ENCODE assay signal across 8 cellular contexts in genomic region chr11:63567044-63567840, GRCh38. TPM values are rescaled to one million over a fixed set of nuclear protein-coding genes. Genes with fewer than 3 reads are reported as not detected.
A peak's percentile ranks its signal among the peaks of the same experiment; 100 is the strongest.
DNase-seq lines count a peak whose midpoint lies in the region; ATAC-seq, FAIRE-seq and TF ChIP-seq lines count a peak whose summit lies in the region.

No MANE protein-coding gene starts in this region.

- CTCF ChIA-PET in Calu3 (lab: Charles Lee), result interaction anchor here (0.6 to 1.8 kb wide), 7 partner anchors 10 to 88 kb away, joined by 3 to 8 read pairs (median 3); partner anchors contain the start of gene PLAAT4
- CTCF ChIA-PET in K562 (lab: Yijun Ruan, JAX; ENCODE audit: low intra/inter-chr PET ratio), result no interaction called here

- ATAC-seq in GM21360 (IDR thresholded peaks at IDR 0.05; ENCODE audit: unreplicated experiment), result peak; percentile 70
- ATAC-seq in HG03571 (IDR thresholded peaks at IDR 0.05; ENCODE audit: unreplicated experiment), result peak; percentile 70
- ATAC-seq in K562, result peak; percentile 97
- peak; percentile 83 for ATAC-seq in left lung

- peak overlapping the region; percentile 61 for H3K27ac Mint-ChIP-seq in Calu3 (ENCODE audit: unreplicated experiment)

- H3K36me3 ChIP-seq in K562 (ENCODE audit: control insufficient read depth, insufficient read depth, low read length) (no peaks in the 10 kb centered on the region), left lung (no peaks in the 10 kb centered on the region)

- no peaks in the 10 kb centered on the region for H3K9me3 Mint-ChIP-seq in Calu3 (ENCODE audit: low read depth, unreplicated experiment)

- H3K9me3 ChIP-seq in K562 (replicated peaks; ENCODE audit: control insufficient read depth, insufficient read depth, low read depth, low read length) (no peaks in the 10 kb centered on the region), left lung (no peaks in the 10 kb centered on the region)

- TF ChIP-seq CTCF in Calu3 (IDR thresholded peaks at IDR 0.05; ENCODE audit: unreplicated experiment) (no peak), K562 (IDR thresholded peaks at IDR 0.05 in 2 of 3, conservative IDR thresholded peaks at IDR 0.05 in 1 of 3; ENCODE audit: insufficient read depth in 2 of 3, low read depth in 1 of 3, low read length in 3 of 3) (no peak), left lung (IDR thresholded peaks at IDR 0.05) (no peak)

- H3K27me3 ChIP-seq in K562 (ENCODE audit: control insufficient read depth in 2 of 2, insufficient read depth in 2 of 2, low read length in 2 of 2) (no peaks in the 10 kb centered on the region), left lung (no peaks in the 10 kb centered on the region)

- POLR2A ChIA-PET in K562 (lab: Yijun Ruan, JAX), result interaction anchor here (0.6 to 1.6 kb wide), 6 partner anchors 8 to 641 kb away, joined by 3 to 5 read pairs (median 3); no protein-coding TSS in a partner anchor

- H3K4me2 ChIP-seq in K562 (ENCODE audit: insufficient read depth, low read length), result peak overlapping the region; percentile 34

- peaks cover 65% of the 10 kb centered on the region for H3K4me1 Mint-ChIP-seq in Calu3 (ENCODE audit: low read depth, unreplicated experiment)

- intact Hi-C loops in Calu3 (cut with micrococcal nuclease; ENCODE audit: unreplicated experiment) (loop anchor here (2.0 to 5.0 kb wide), 2 partner anchors 45 to 88 kb away; partner anchors contain the start of gene PLAAT3), K562 (cut with micrococcal nuclease) (loop anchor here (5.0 kb wide), 1 partner anchor 60 kb away; the partner anchor contains the start of gene LGALS12), left lung (cut with DNase I) (no loop called here)

- peak; percentile 90 for TF ChIP-seq EP300 in K562 (IDR thresholded peaks at IDR 0.05; ENCODE audit: low read length)

- H3K27ac ChIP-seq in K562 (ENCODE audit: extremely low read depth, low read depth, low read length) (peak overlapping the region; percentile 75), left lung (peak overlapping the region in 1 of 2 donors; percentile 65)

- peaks cover 67% of the 10 kb centered on the region for H3K36me3 Mint-ChIP-seq in Calu3 (ENCODE audit: insufficient read depth, unreplicated experiment)

- in situ Hi-C loops in K562 (cut with MboI), result no loop called here

- H3K4me1 ChIP-seq in K562 (replicated peaks in 1 of 2; ENCODE audit: control insufficient read depth in 2 of 2, insufficient read depth in 2 of 2, low read length in 2 of 2) (peaks cover 24 to 43% of the 10 kb centered on the region in 2 experiments), left lung (peaks cover 5 to 25% of the 10 kb centered on the region in 2 donors)

- no peaks in the 10 kb centered on the region for H4K20me1 ChIP-seq in K562 (replicated peaks; ENCODE audit: control insufficient read depth, insufficient read depth, low read length)

- WGBS in K562 (ENCODE audit: insufficient coverage, low coverage, missing lambda C conversion rate), result 2% methylated on average over 5 of the region's 5 CpGs

- H3K27me3 Mint-ChIP-seq in Calu3 (ENCODE audit: unreplicated experiment), result no peaks in the 10 kb centered on the region

- H3K9ac ChIP-seq in K562 (ENCODE audit: insufficient read depth in 1 of 2, low read depth in 2 of 2, low read length in 2 of 2), result peak overlapping the region in 1 of 2 experiments; percentile 38; a peak in 1 of 4 replicates

- DNase-seq in Calu3 (peak; percentile 62), SW 1271 (lab: John Stamatoyannopoulos, UW) (peak; percentile 63 to 85), K562 (ENCODE audit: extremely low read depth in 1 of 4, low spot score in 3 of 4) (peak; percentile 67 to 90 (median 72)), left lung (no peak), iPS-NIHi7 (ENCODE audit: extremely low spot score) (no peak)
- DNase-seq in stimulated activated naive CD4-positive, alpha-beta T cell treated with Interleukin-2 at 50 U/mL for 16 hours (lab: John Stamatoyannopoulos, UW), result peak; percentile 65

- no peak; a peak in 1 of 4 replicates for TF ChIP-seq RAD21 in K562 (CRISPR knock-in tag; conservative IDR thresholded peaks at IDR 0.05 in 1 of 2, IDR thresholded peaks at IDR 0.05 in 1 of 2)

- H3K4me3 Mint-ChIP-seq in Calu3 (ENCODE audit: low read depth, unreplicated experiment), result peak overlapping the region; percentile 17

- H3K4me3 ChIP-seq in K562 (no peak overlapping the region), left lung (no peak overlapping the region)

- no peaks in the 10 kb centered on the region for H3K79me2 ChIP-seq in K562 (ENCODE audit: control insufficient read depth, insufficient read depth, low read length)

- no peak for TF ChIP-seq POLR2A in K562 (conservative IDR thresholded peaks at IDR 0.05)

- BruUV-seq in Calu3 (replicated peaks; lab: Mats Ljungman, UMichigan) (no TSS peak), K562 (replicated peaks; lab: Mats Ljungman, UMichigan) (no TSS peak)

- no peaks in the 10 kb centered on the region for H3K9me1 ChIP-seq in K562 (ENCODE audit: control insufficient read depth, insufficient read depth, low read length)

- H2AFZ ChIP-seq in K562 (ENCODE audit: low read depth, low read length), result peak overlapping the region; percentile 48

- FAIRE-seq in K562 (lab: Jason Lieb, UNC), result peak; percentile 84

RNA-seq across cellular contexts. Expression of gene PLAAT2, which starts 4.1 kb away (rescaled TPM):
- 7.3 and 9.5 TPM in 2 replicates for total RNA-seq in Calu3 (2022)
- not detected in 2 replicates for total RNA-seq in K562 (2011; cell fraction: chromatin; rRNA removed; ENCODE audit: low replicate concordance)
- total RNA-seq in K562 (2011; cell fraction: nucleolus; rRNA removed), result not detected in 2 replicates
- not detected in 2 replicates for total RNA-seq in K562 (2011; cell fraction: nucleoplasm; rRNA removed)
- not detected in 2 replicates for total RNA-seq in K562 (2014; rRNA removed)
- not detected in 2 replicates for total RNA-seq in K562 (2014; rRNA removed; fragmentation: Illumina TruSeq; extraction: Trizol)
- not detected in 2 replicates for total RNA-seq in K562 (2015; rRNA removed; fragmentation: Illumina TruSeq; extraction: Trizol)
- total RNA-seq in K562 (2021), result not detected in 2 replicates
- polyA plus RNA-seq in K562 (2011; rRNA removed), result not detected in 2 replicates
- polyA plus RNA-seq in K562 (2011; cell fraction: cytosol; rRNA removed), result not detected in 2 replicates
- polyA plus RNA-seq in K562 (2011; cell fraction: nucleus; rRNA removed), result not detected in 2 replicates
- polyA plus RNA-seq in K562 (2012), result not detected in 2 replicates
- not detected in 2 replicates for polyA plus RNA-seq in K562 (2014; fragmentation: Illumina TruSeq; extraction: Trizol)
- not detected for polyA plus RNA-seq in K562 (2014; fragmentation: Nextera tagmentation; extraction: Ambion mirVana)
- polyA plus RNA-seq in K562 (2014; rRNA removed), result not detected in 2 replicates
- not detected in 2 replicates for polyA minus RNA-seq in K562 (2011; rRNA and poly(A)+ RNA removed)
- polyA minus RNA-seq in K562 (2011; cell fraction: cytosol; rRNA and poly(A)+ RNA removed), result not detected in 2 replicates
- polyA minus RNA-seq in K562 (2011; cell fraction: nucleus; rRNA and poly(A)+ RNA removed), result not detected in 2 replicates
- total RNA-seq in left lung, result 1 to 10 TPM; 5.0 to 6.0 TPM

RNA-seq across cellular contexts. Expression of gene PLAAT4, which starts 30.6 kb away (rescaled TPM):
- total RNA-seq in Calu3 (2022), result 157 and 269 TPM in 2 replicates
- total RNA-seq in K562 (2011; cell fraction: chromatin; rRNA removed; ENCODE audit: low replicate concordance), result not detected in 2 replicates
- total RNA-seq in K562 (2011; cell fraction: nucleolus; rRNA removed), result 0.67 TPM in 1 of 2 replicates, not detected in the other
- total RNA-seq in K562 (2011; cell fraction: nucleoplasm; rRNA removed), result 0.51 TPM in 1 of 2 replicates, not detected in the other
- total RNA-seq in K562 (2014; rRNA removed), result 0.37 TPM in 1 of 2 replicates, not detected in the other
- total RNA-seq in K562 (2014; rRNA removed; fragmentation: Illumina TruSeq; extraction: Trizol), result 0.99 and 1.0 TPM in 2 replicates
- total RNA-seq in K562 (2015; rRNA removed; fragmentation: Illumina TruSeq; extraction: Trizol), result 2.0 and 3.0 TPM in 2 replicates
- total RNA-seq in K562 (2021), result 0.80 and 1.2 TPM in 2 replicates
- 0.43 and 0.54 TPM in 2 replicates for polyA plus RNA-seq in K562 (2011; rRNA removed)
- 0.19 and 0.60 TPM in 2 replicates for polyA plus RNA-seq in K562 (2011; cell fraction: cytosol; rRNA removed)
- 0.20 and 0.47 TPM in 2 replicates for polyA plus RNA-seq in K562 (2011; cell fraction: nucleus; rRNA removed)
- 2.3 and 7.2 TPM in 2 replicates for polyA plus RNA-seq in K562 (2012)
- polyA plus RNA-seq in K562 (2014; fragmentation: Illumina TruSeq; extraction: Trizol), result 1.1 and 1.3 TPM in 2 replicates
- polyA plus RNA-seq in K562 (2014; fragmentation: Nextera tagmentation; extraction: Ambion mirVana), result 1 to 10 TPM; 1.2 to 2.1 TPM
- polyA plus RNA-seq in K562 (2014; rRNA removed), result 0.57 and 1.7 TPM in 2 replicates
- 0.84 TPM in 1 of 2 replicates, not detected in the other for polyA minus RNA-seq in K562 (2011; rRNA and poly(A)+ RNA removed)
- 1.2 TPM in 1 of 2 replicates, not detected in the other for polyA minus RNA-seq in K562 (2011; cell fraction: cytosol; rRNA and poly(A)+ RNA removed)
- not detected in 2 replicates for polyA minus RNA-seq in K562 (2011; cell fraction: nucleus; rRNA and poly(A)+ RNA removed)
- total RNA-seq in left lung, result 100 to 1,000 TPM; 105 to 217 TPM

RNA-seq across cellular contexts. Expression of gene PLAAT3, which starts 47.0 kb away (rescaled TPM):
- total RNA-seq in Calu3 (2022) (261 and 297 TPM in 2 replicates), K562 (2014; rRNA removed) (1.2 and 1.7 TPM in 2 replicates), K562 (2014; rRNA removed; fragmentation: Illumina TruSeq; extraction: Trizol) (0.77 and 1.2 TPM in 2 replicates), K562 (2015; rRNA removed; fragmentation: Illumina TruSeq; extraction: Trizol) (0.60 and 1.4 TPM in 2 replicates), K562 (2021) (2.7 TPM in 2 replicates), left lung (10 to 100 TPM; 74.2 to 86.4 TPM)
- total RNA-seq in K562 (2011; cell fraction: chromatin; rRNA removed; ENCODE audit: low replicate concordance), result 0.60 and 1.1 TPM in 2 replicates
- total RNA-seq in K562 (2011; cell fraction: nucleolus; rRNA removed), result 0.33 and 1.1 TPM in 2 replicates
- 0.88 and 0.92 TPM in 2 replicates for total RNA-seq in K562 (2011; cell fraction: nucleoplasm; rRNA removed)
- polyA plus RNA-seq in K562 (2011; rRNA removed) (1.3 and 2.0 TPM in 2 replicates), K562 (2014; fragmentation: Illumina TruSeq; extraction: Trizol) (0.80 and 1.6 TPM in 2 replicates), K562 (2014; fragmentation: Nextera tagmentation; extraction: Ambion mirVana) (1 to 10 TPM; 1.3 to 1.9 TPM), K562 (2014; rRNA removed) (0.96 and 1.4 TPM in 2 replicates)
- 1.6 and 3.9 TPM in 2 replicates for polyA plus RNA-seq in K562 (2011; cell fraction: cytosol; rRNA removed)
- polyA plus RNA-seq in K562 (2011; cell fraction: nucleus; rRNA removed), result 0.73 and 0.92 TPM in 2 replicates
- 3.4 and 5.8 TPM in 2 replicates for polyA plus RNA-seq in K562 (2012)
- polyA minus RNA-seq in K562 (2011; rRNA and poly(A)+ RNA removed), result 2.3 and 4.8 TPM in 2 replicates
- polyA minus RNA-seq in K562 (2011; cell fraction: cytosol; rRNA and poly(A)+ RNA removed), result 2.1 and 2.2 TPM in 2 replicates
- 0.54 and 0.67 TPM in 2 replicates for polyA minus RNA-seq in K562 (2011; cell fraction: nucleus; rRNA and poly(A)+ RNA removed)

Comparison
In these comparisons a context has a peak if more than half of its experiments do, and no peak if none do; other contexts are left out.
1. DNase-seq: peak in Calu3 (single experiment), SW 1271 (2 of 2), K562 (4 of 4) and stimulated activated naive CD4-positive, alpha-beta T cell treated with Interleukin-2 at 50 U/mL for 16 hours (single experiment); none in left lung (0 of 2) and iPS-NIHi7 (single experiment).
2. RNA of gene PLAAT4, which starts 30.6 kb away (total RNA-seq): 105 to 217 TPM in left lung and 157 to 269 TPM in Calu3; 0.37 to 3.0 TPM in K562; every median in the first group is over 10 times any median in the second.
3. RNA of gene PLAAT3, which starts 47.0 kb away (total RNA-seq): 261 to 297 TPM in Calu3 and 74.2 to 86.4 TPM in left lung; 0.33 to 2.7 TPM in K562; every median in the first group is over 10 times any median in the second.
4. intact Hi-C loops: an anchor here in Calu3 (2.0 to 5.0 kb wide) and K562 (5.0 kb wide); none called in left lung.
5. Peak in every context shown above with its lines, with median percentiles within 50 percentile points of each other: ATAC-seq.